16 cellular contexts compared by ENCODE assay signal in genomic region chr17:76531501-76532038, GRCh38. TPM values are rescaled to one million over a fixed set of nuclear protein-coding genes. Genes with fewer than 3 reads are reported as not detected.
DNase-seq lines count a peak whose midpoint lies in the region; ATAC-seq, FAIRE-seq and TF ChIP-seq lines count a peak whose summit lies in the region.
"Had no signal": no experiment of that assay in that cellular context is flagged by ENCODE, and none has a peak within 500 bp of the region (broad histone marks: within the 10 kb centered on the region; RNA-seq: fewer than 3 reads in every experiment).

No MANE protein-coding gene starts in this region.

- H3K4me3 Mint-ChIP-seq in activated T-helper 17 cell treated with anti-CD3 and anti-CD28 coated beads, Interleukin-2, amount 50 U/mL, for 72 hours, result no peak overlapping the region
- H3K4me3 Mint-ChIP-seq: activated CD8-positive, alpha-beta memory T cell treated with anti-CD3 and anti-CD28 coated beads, Interleukin-2, amount 10 ng/mL, durations not matched to agents 7 days and 5 days; activated naive CD8-positive, alpha-beta T cell treated with anti-CD3 and anti-CD28 coated beads for 36 hours had no signal

- peak overlapping the region; percentile 90 for H3K27ac ChIP-seq in lower lobe of right lung
- peak overlapping the region; percentile 80 to 82 (median 80) for H3K27ac ChIP-seq in sigmoid colon

- no peaks in the 10 kb centered on the region for H3K9me3 ChIP-seq in lower lobe of right lung
- no peaks in the 10 kb centered on the region for H3K9me3 ChIP-seq in sigmoid colon
- H3K9me3 ChIP-seq: pancreas had no signal

- peak overlapping the region; percentile 81 for H3K27ac Mint-ChIP-seq in activated T-helper 17 cell treated with anti-CD3 and anti-CD28 coated beads, Interleukin-2, amount 50 U/mL, for 72 hours
- H3K27ac Mint-ChIP-seq: activated CD8-positive, alpha-beta memory T cell treated with anti-CD3 and anti-CD28 coated beads, Interleukin-2, amount 10 ng/mL, durations not matched to agents 7 days and 5 days; activated naive CD8-positive, alpha-beta T cell treated with anti-CD3 and anti-CD28 coated beads for 36 hours had no signal

- peaks cover 10% of the 10 kb centered on the region for H3K4me1 Mint-ChIP-seq in activated T-helper 17 cell treated with anti-CD3 and anti-CD28 coated beads, Interleukin-2, amount 50 U/mL, for 72 hours

- H3K36me3 ChIP-seq in lower lobe of right lung (no peaks in the 10 kb centered on the region), sigmoid colon (no peaks in the 10 kb centered on the region)
- H3K36me3 ChIP-seq: pancreas had no signal

- WGBS in sigmoid colon, 2 donors, result 81 to 86% methylated on average over 17 of the region's 17 CpGs

- TF ChIP-seq EP300 in sigmoid colon (IDR thresholded peaks at IDR 0.05), result no peak

- H3K4me3 ChIP-seq in lower lobe of right lung, result no peak overlapping the region
- no peak overlapping the region for H3K4me3 ChIP-seq in sigmoid colon
- H3K4me3 ChIP-seq: pancreas had no signal

- H3K27me3 Mint-ChIP-seq in activated T-helper 17 cell treated with anti-CD3 and anti-CD28 coated beads, Interleukin-2, amount 50 U/mL, for 72 hours, result peaks cover 4% of the 10 kb centered on the region
- H3K27me3 Mint-ChIP-seq: activated naive CD8-positive, alpha-beta T cell treated with anti-CD3 and anti-CD28 coated beads for 36 hours had no signal

- TF ChIP-seq POLR2A in sigmoid colon (IDR thresholded peaks at IDR 0.05), result no peak

- H3K27me3 ChIP-seq in lower lobe of right lung (ENCODE audit: low read depth) (peaks cover 3% of the 10 kb centered on the region), sigmoid colon (peaks cover 3 to 29% (median 8%) of the 10 kb centered on the region in 3 donors)
- H3K27me3 ChIP-seq: pancreas had no signal

- no peak for ATAC-seq in activated T-helper 17 cell treated with anti-CD3 and anti-CD28 coated beads, Interleukin-2, amount 50 U/mL, for 72 hours (replicated peaks)
- ATAC-seq in lower lobe of right lung, result no peak
- ATAC-seq: activated CD8-positive, alpha-beta memory T cell treated with anti-CD3 and anti-CD28 coated beads, Interleukin-2, amount 10 ng/mL, durations not matched to agents 7 days and 5 days; pancreas; PC-3 had no signal

- FAIRE-seq in D721Med (lab: Jason Lieb, UNC), result no peak
- FAIRE-seq: colon, pancreas had no signal

- no peaks in the 10 kb centered on the region for H3K9me3 Mint-ChIP-seq in activated T-helper 17 cell treated with anti-CD3 and anti-CD28 coated beads, Interleukin-2, amount 50 U/mL, for 72 hours
- H3K9me3 Mint-ChIP-seq: activated naive CD8-positive, alpha-beta T cell treated with anti-CD3 and anti-CD28 coated beads for 36 hours had no signal

- H3K36me3 Mint-ChIP-seq in activated T-helper 17 cell treated with anti-CD3 and anti-CD28 coated beads, Interleukin-2, amount 50 U/mL, for 72 hours (ENCODE audit: low read depth), result no peaks in the 10 kb centered on the region
- H3K36me3 Mint-ChIP-seq: activated CD8-positive, alpha-beta memory T cell treated with anti-CD3 and anti-CD28 coated beads, Interleukin-2, amount 10 ng/mL, durations not matched to agents 7 days and 5 days; activated naive CD8-positive, alpha-beta T cell treated with anti-CD3 and anti-CD28 coated beads for 36 hours had no signal

- DNase-seq in D721Med (ENCODE audit: insufficient read length, low spot score) (peak; percentile 6), lower lobe of right lung (no peak), sigmoid colon (no peak), kidney tubule cell (ENCODE audit: low spot score) (no peak), GOT3 (lab: John Stamatoyannopoulos, UW) (no peak), foreskin melanocyte (no peak)
- no peak for DNase-seq in activated CD4-positive, alpha-beta T cell treated with anti-CD3 and anti-CD28 coated beads, Interleukin-2, amount 50 U/mL, for 4 hours
- DNase-seq: activated CD8-positive, alpha-beta memory T cell treated with anti-CD3 and anti-CD28 coated beads, Interleukin-2, amount 10 ng/mL, durations not matched to agents 7 days and 5 days; activated naive CD8-positive, alpha-beta T cell treated with anti-CD3 and anti-CD28 coated beads for 36 hours; NCI-H446; stimulated activated CD4-positive, alpha-beta T cell treated with anti-CD3 and anti-CD28 coated beads, Interleukin-2, amount 100 ng/mL, for 48 hours; stimulated activated naive CD4-positive, alpha-beta T cell had no signal

- intact Hi-C loops in lower lobe of right lung (cut with DNase I) (no loop called here), sigmoid colon (cut with DNase I) (no loop called here)

- TF ChIP-seq CTCF in D721Med (IDR thresholded peaks at IDR 0.05; ENCODE audit: insufficient read depth, missing control alignments), result no peak
- TF ChIP-seq CTCF in lower lobe of right lung (IDR thresholded peaks at IDR 0.05), result no peak
- TF ChIP-seq CTCF in sigmoid colon (IDR thresholded peaks at IDR 0.05), result no peak

- H3K4me1 ChIP-seq in lower lobe of right lung (peaks cover 68% of the 10 kb centered on the region), sigmoid colon (peaks cover 0 to 48% (median 38%) of the 10 kb centered on the region in 4 donors)
- H3K4me1 ChIP-seq: pancreas had no signal

RNA-seq across cellular contexts. Expression of gene CYGB, which starts 5.9 kb away (rescaled TPM):
- total RNA-seq in activated T-helper 17 cell treated with anti-CD3 and anti-CD28 coated beads, Interleukin-2, amount 50 U/mL, for 72 hours, result not detected
- total RNA-seq in lower lobe of right lung (30.2 TPM), sigmoid colon (10 to 100 TPM; 18.6 to 33.4 (median 19.3) TPM)
- 10 to 100 TPM in 2 of 3 donors, 1 to 10 TPM in 1; 9.7 to 25.8 (median 10.1) TPM for polyA plus RNA-seq in sigmoid colon
- total RNA-seq: activated CD8-positive, alpha-beta memory T cell treated with anti-CD3 and anti-CD28 coated beads, Interleukin-2, amount 10 ng/mL, durations not matched to agents 7 days and 5 days had no signal

RNA-seq across cellular contexts. Expression of gene PRCD, which starts 8.3 kb away (rescaled TPM):
- not detected for total RNA-seq in activated T-helper 17 cell treated with anti-CD3 and anti-CD28 coated beads, Interleukin-2, amount 50 U/mL, for 72 hours
- total RNA-seq in lower lobe of right lung (8.2 TPM), sigmoid colon (1 to 10 TPM; 1.1 to 6.1 (median 3.6) TPM)
- 1 to 10 TPM in 2 of 3 donors, not detected in 1; 4.8 to 7.1 TPM for polyA plus RNA-seq in sigmoid colon
- total RNA-seq: activated CD8-positive, alpha-beta memory T cell treated with anti-CD3 and anti-CD28 coated beads, Interleukin-2, amount 10 ng/mL, durations not matched to agents 7 days and 5 days had no signal

RNA-seq across cellular contexts. Expression of gene RHBDF2, which starts 30.3 kb away (rescaled TPM):
- 10 to 100 TPM; 33.3 to 56.5 TPM for total RNA-seq in activated T-helper 17 cell treated with anti-CD3 and anti-CD28 coated beads, Interleukin-2, amount 50 U/mL, for 72 hours
- total RNA-seq in lower lobe of right lung, result 47.8 TPM
- total RNA-seq in sigmoid colon, result 10 to 100 TPM in 3 of 4 donors, 1 to 10 TPM in 1; 7.9 to 27.6 (median 12.5) TPM
- 10 to 100 TPM in 1 of 3 donors, 1 to 10 TPM in 2; 1.2 to 35.7 (median 5.8) TPM for polyA plus RNA-seq in sigmoid colon

RNA-seq across cellular contexts. Expression of gene ST6GALNAC2, which starts 54.1 kb away (rescaled TPM):
- total RNA-seq in activated T-helper 17 cell treated with anti-CD3 and anti-CD28 coated beads, Interleukin-2, amount 50 U/mL, for 72 hours, result under 1 TPM in 1 of 2 donors, not detected in 1; 0.29 TPM
- total RNA-seq in lower lobe of right lung (29.0 TPM), sigmoid colon (10 to 100 TPM in 1 of 4 donors, 1 to 10 TPM in 3; 4.1 to 16.4 (median 9.0) TPM)
- 1 to 10 TPM; 3.3 to 5.4 (median 3.5) TPM for polyA plus RNA-seq in sigmoid colon
- total RNA-seq: activated CD8-positive, alpha-beta memory T cell treated with anti-CD3 and anti-CD28 coated beads, Interleukin-2, amount 10 ng/mL, durations not matched to agents 7 days and 5 days; activated naive CD8-positive, alpha-beta T cell treated with anti-CD3 and anti-CD28 coated beads for 36 hours had no signal

Comparison
In these comparisons a context has a peak if more than half of its experiments do, and no peak if none do; other contexts are left out.
1. RNA of gene CYGB, which starts 5.9 kb away (total RNA-seq): 30.2 TPM in lower lobe of right lung (single experiment) and 18.6 to 33.4 TPM in sigmoid colon; not detected in activated T-helper 17 cell treated with anti-CD3 and anti-CD28 coated beads, Interleukin-2, amount 50 U/mL, for 72 hours; every median in the first group is over 10 times any median in the second.